ENCODE assay signal across 21 cellular contexts in the genomic region with DNA sequence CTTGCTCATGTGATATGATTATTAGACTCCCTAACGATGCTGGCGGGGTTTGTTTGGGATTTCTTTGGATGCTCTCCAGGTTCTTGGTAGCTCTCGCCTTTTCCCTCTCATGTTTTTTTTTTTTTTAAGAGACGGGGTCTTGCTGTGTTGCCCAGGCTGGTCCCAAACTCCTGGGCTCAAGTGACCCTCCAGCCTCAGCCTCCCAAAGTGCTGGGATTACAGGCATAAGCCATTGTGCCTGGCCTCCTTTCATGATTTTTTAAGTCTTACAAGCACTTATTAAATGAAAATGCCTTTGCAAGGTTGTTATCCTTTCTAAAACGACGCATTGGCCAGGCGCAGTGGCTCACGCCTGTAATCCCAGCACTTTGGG.
"Had no signal": no experiment of that assay in that cellular context is flagged by ENCODE, and none has a peak within 500 bp of the region (broad histone marks: within the 10 kb centered on the region; RNA-seq: fewer than 3 reads in every experiment).

No MANE protein-coding gene starts in this region.

- H3K4me3 Mint-ChIP-seq: dendritic cell treated with granulocyte-macrophage colony-stimulating factor and Interleukin-4, amounts not matched to agents 40 ng/mL and 50 ng/mL, for 4 days; effector memory CD8-positive, alpha-beta T cell; immature natural killer cell; memory B cell; mesothelial cell of epicardium; natural killer cell treated with Interleukin-12 subunit alpha and Interleukin-12 subunit beta and Interleukin-15 and Interleukin-18, amount 100 ng/mL, for 72 hours had no signal

- H3K27ac ChIP-seq: esophagus squamous epithelium, gastroesophageal sphincter, lower lobe of right lung, right atrium auricular region, stomach, tibial artery, upper lobe of left lung had no signal

- H3K4me3 ChIP-seq: esophagus squamous epithelium, gastroesophageal sphincter, left ventricle myocardium inferior, lower lobe of right lung, right atrium auricular region, stomach, tibial artery, upper lobe of left lung had no signal

- DNase-seq: cerebellar nuclear complex; effector memory CD8-positive, alpha-beta T cell; esophagus squamous epithelium; foreskin fibroblast; glutamatergic neuron; immature natural killer cell; left cardiac atrium; left ventricle myocardium inferior; lower lobe of right lung; small intestine; stimulated activated CD4-positive, alpha-beta T cell treated with anti-CD3 and anti-CD28 coated beads, Interleukin-12 subunit alpha, Interleukin-12 subunit beta, amount 100 ng/mL, for 4 hours; stimulated activated naive CD4-positive, alpha-beta T cell; stomach; tibial artery; upper lobe of left lung had no signal

- ATAC-seq: effector memory CD8-positive, alpha-beta T cell; gastroesophageal sphincter; left cardiac atrium; lower lobe of right lung; natural killer cell treated with Interleukin-12 subunit alpha and Interleukin-12 subunit beta and Interleukin-15 and Interleukin-18, amount 100 ng/mL, for 72 hours had no signal

- H3K9me3 ChIP-seq: esophagus squamous epithelium, gastroesophageal sphincter, left ventricle myocardium inferior, lower lobe of right lung, right atrium auricular region, stomach, tibial artery, upper lobe of left lung had no signal

- H3K27me3 Mint-ChIP-seq: dendritic cell treated with granulocyte-macrophage colony-stimulating factor and Interleukin-4, amounts not matched to agents 40 ng/mL and 50 ng/mL, for 4 days; effector memory CD8-positive, alpha-beta T cell had no signal

- H3K36me3 Mint-ChIP-seq: memory B cell; mesothelial cell of epicardium; natural killer cell treated with Interleukin-12 subunit alpha and Interleukin-12 subunit beta and Interleukin-15 and Interleukin-18, amount 100 ng/mL, for 72 hours had no signal

- H3K27me3 ChIP-seq: esophagus squamous epithelium, gastroesophageal sphincter, right atrium auricular region, stomach, tibial artery, upper lobe of left lung had no signal

- H3K27ac Mint-ChIP-seq: dendritic cell treated with granulocyte-macrophage colony-stimulating factor and Interleukin-4, amounts not matched to agents 40 ng/mL and 50 ng/mL, for 4 days; memory B cell; mesothelial cell of epicardium; natural killer cell treated with Interleukin-12 subunit alpha and Interleukin-12 subunit beta and Interleukin-15 and Interleukin-18, amount 100 ng/mL, for 72 hours had no signal

- H3K36me3 ChIP-seq: gastroesophageal sphincter, left ventricle myocardium inferior, lower lobe of right lung, right atrium auricular region, upper lobe of left lung had no signal

- H3K9me3 Mint-ChIP-seq: dendritic cell treated with granulocyte-macrophage colony-stimulating factor and Interleukin-4, amounts not matched to agents 40 ng/mL and 50 ng/mL, for 4 days; effector memory CD8-positive, alpha-beta T cell; memory B cell; natural killer cell treated with Interleukin-12 subunit alpha and Interleukin-12 subunit beta and Interleukin-15 and Interleukin-18, amount 100 ng/mL, for 72 hours had no signal
